Comparison of ENCODE assay signal across 8 cellular contexts in the genomic region with DNA sequence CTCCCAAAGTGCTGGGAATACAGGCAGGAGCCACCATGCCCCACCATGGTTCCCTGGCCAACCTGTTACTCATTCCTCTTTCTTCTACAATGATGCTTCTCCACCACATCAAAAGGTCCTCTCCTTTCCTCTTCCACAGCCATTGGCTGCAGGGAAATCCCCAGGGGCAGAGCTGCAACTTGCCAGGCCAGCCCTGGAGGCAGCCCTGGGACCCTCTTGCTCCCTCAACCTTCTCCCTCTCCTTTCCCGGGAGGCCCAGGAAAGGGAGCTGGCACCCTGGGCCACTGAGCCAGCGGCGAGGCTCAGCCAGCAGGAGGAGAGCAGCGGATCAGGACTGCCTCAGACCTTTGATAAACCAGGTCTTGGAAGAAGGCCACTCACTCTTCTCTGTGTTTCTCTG. TPM values are rescaled to one million over a fixed set of nuclear protein-coding genes. Genes with fewer than 3 reads are reported as not detected.
A peak's percentile ranks its signal among the peaks of the same experiment; 100 is the strongest.
DNase-seq lines count a peak whose midpoint lies in the region; ATAC-seq, FAIRE-seq and TF ChIP-seq lines count a peak whose summit lies in the region.
"Not testable (repeated sequence)": the region's sequence is repeated elsewhere in the genome, so short reads cannot be mapped to it uniquely, and the experiment has no call there.

No MANE protein-coding gene starts in this region.

- WGBS in GM12878 (ENCODE audit: insufficient coverage, insufficient replicate concordance, low lambda C conversion rate, missing lambda C conversion rate) = 66% methylated on average over 4 of the region's 4 CpGs

- FAIRE-seq in GM12878 (lab: Jason Lieb, UNC) = peak; percentile 18

- CTCF ChIA-PET in GM12878 (lab: Yijun Ruan, JAX) = interaction anchor here (0.6 to 0.8 kb wide), 2 partner anchors 13 to 86 kb away, joined by 3 read pairs; no protein-coding TSS in a partner anchor

- peaks cover 39% of the 10 kb centered on the region for H3K4me1 Mint-ChIP-seq in T-helper 1 cell treated with Interleukin-12 subunit alpha and Interleukin-12 subunit beta and Interleukin-4 antibody, amounts not matched to agents 30 μg/mL and 1 μg/mL, for 36 hours (ENCODE audit: low read depth)
- peaks cover 40% of the 10 kb centered on the region for H3K4me1 Mint-ChIP-seq in activated T-cell treated with anti-CD3 and anti-CD28 coated beads, Interleukin-2, amount 50 U/mL, for 24 hours (ENCODE audit: low read depth)
- peaks cover 24 to 39% of the 10 kb centered on the region in 2 donors for H3K4me1 Mint-ChIP-seq in stimulated activated naive B cell treated with anti-CD40 and anti-IgM and Interleukin-4, amounts not matched to agents 10 μg/mL and 1 μg/mL and 100 μg/mL, for 72 hours

- not testable (repeated sequence) for TF ChIP-seq CTCF in DOHH2 (IDR thresholded peaks at IDR 0.05; ENCODE audit: low read depth, low read length, poor library complexity, severe bottlenecking); GM12878 (IDR thresholded peaks at IDR 0.05 in 2 of 3, conservative IDR thresholded peaks at IDR 0.05 in 1 of 3; ENCODE audit: control insufficient read depth in 2 of 3, extremely low read depth in 1 of 3, insufficient read depth in 1 of 3, low read depth in 3 of 3, low read length in 3 of 3)

- not testable (repeated sequence) for TF ChIP-seq RAD21 in GM12878 (IDR thresholded peaks at IDR 0.05; ENCODE audit: insufficient read depth, low read depth, low read length)

- H3K27me3 ChIP-seq in DOHH2 (ENCODE audit: control insufficient read depth, low read length); GM12878 (replicated peaks in 1 of 2; ENCODE audit: control insufficient read depth in 2 of 2, insufficient read depth in 2 of 2, low read length in 1 of 2); mucosa of rectum (ENCODE audit: control insufficient read depth in 2 of 2, insufficient read depth in 2 of 2, low read length in 2 of 2): not testable (repeated sequence)

- H2AFZ ChIP-seq in GM12878 (ENCODE audit: control insufficient read depth, low read depth, low read length) = peak overlapping the region; percentile 48

- intact Hi-C loops in GM12878 (cut with micrococcal nuclease; ENCODE audit: unreplicated experiment) = not testable (repeated sequence)

- peak overlapping the region; percentile 86 for H3K27ac ChIP-seq in DOHH2 (ENCODE audit: low read depth, low read length)
- H3K27ac ChIP-seq in KOPT-K1 (ENCODE audit: low read depth, low read length, poor library complexity, severe bottlenecking) = peak overlapping the region; percentile 83
- not testable (repeated sequence) for H3K27ac ChIP-seq in GM12878 (ENCODE audit: control insufficient read depth, insufficient read depth)
- H3K27ac ChIP-seq in mucosa of rectum (ENCODE audit: low read depth in 2 of 2, low read length in 2 of 2) = peak overlapping the region; percentile 78 to 87

- in situ Hi-C loops in GM12878 (cut with MboI) = not testable (repeated sequence)

- not testable (repeated sequence) for H3K9me3 ChIP-seq in DOHH2 (ENCODE audit: control insufficient read depth, insufficient read depth, low read length); KOPT-K1 (ENCODE audit: insufficient read depth, low read length, poor library complexity, severe bottlenecking); GM12878 (replicated peaks; ENCODE audit: control insufficient read depth, insufficient read depth, low read length); mucosa of rectum (ENCODE audit: control insufficient read depth in 2 of 2, low read length in 2 of 2)

- H4K20me1 ChIP-seq in DOHH2 (ENCODE audit: control insufficient read depth, insufficient read depth, low read depth, low read length); GM12878 (ENCODE audit: control insufficient read depth, insufficient read depth): not testable (repeated sequence)

- H3K9ac ChIP-seq in GM12878 (ENCODE audit: control insufficient read depth, insufficient read depth, low read length); mucosa of rectum (ENCODE audit: low read depth in 1 of 2, low read length in 2 of 2): not testable (repeated sequence)

- H3K79me2 ChIP-seq in DOHH2 (ENCODE audit: control insufficient read depth, low read length); GM12878 (ENCODE audit: control insufficient read depth, insufficient read depth, low read length): not testable (repeated sequence)

- TF ChIP-seq EP300 in GM12878 (IDR thresholded peaks at IDR 0.05; ENCODE audit: borderline replicate concordance in 1 of 2, control insufficient read depth in 1 of 2, low read depth in 2 of 2, low read length in 2 of 2) = not testable (repeated sequence)

- H3K9me3 Mint-ChIP-seq in T-helper 1 cell treated with Interleukin-12 subunit alpha and Interleukin-12 subunit beta and Interleukin-4 antibody, amounts not matched to agents 30 μg/mL and 1 μg/mL, for 36 hours; activated T-cell treated with anti-CD3 and anti-CD28 coated beads, Interleukin-2, amount 50 U/mL, for 24 hours; stimulated activated naive B cell treated with anti-CD40 and anti-IgM and Interleukin-4, amounts not matched to agents 10 μg/mL and 1 μg/mL and 100 μg/mL, for 72 hours: not testable (repeated sequence)

- BruUV-seq in GM12878 (replicated peaks; lab: Mats Ljungman, UMichigan) = not testable (repeated sequence)

- H3K9me2 ChIP-seq in DOHH2 (replicated peaks; ENCODE audit: control insufficient read depth, low read length) = not testable (repeated sequence)

- peaks cover 11% of the 10 kb centered on the region for H3F3A ChIP-seq in DOHH2 (ENCODE audit: control insufficient read depth, insufficient read depth)

- not testable (repeated sequence) for TF ChIP-seq POLR2A in GM12878 (IDR thresholded peaks at IDR 0.05; ENCODE audit: low read depth, low read length)

- H3K27ac Mint-ChIP-seq in T-helper 1 cell treated with Interleukin-12 subunit alpha and Interleukin-12 subunit beta and Interleukin-4 antibody, amounts not matched to agents 30 μg/mL and 1 μg/mL, for 36 hours = peak overlapping the region; percentile 69
- H3K27ac Mint-ChIP-seq in activated T-cell treated with anti-CD3 and anti-CD28 coated beads, Interleukin-2, amount 50 U/mL, for 24 hours = peak overlapping the region; percentile 68
- H3K27ac Mint-ChIP-seq in stimulated activated naive B cell treated with anti-CD40 and anti-IgM and Interleukin-4, amounts not matched to agents 10 μg/mL and 1 μg/mL and 100 μg/mL, for 72 hours = peak overlapping the region; percentile 75

- H3K4me3 ChIP-seq in DOHH2 (ENCODE audit: low read length) (peak overlapping the region; percentile 70), mucosa of rectum (ENCODE audit: low read length in 2 of 2) (peak overlapping the region in 1 of 2 donors; percentile 68)
- H3K4me3 ChIP-seq in GM12878 = not testable (repeated sequence)

- ATAC-seq in HG02642 (IDR thresholded peaks at IDR 0.05; ENCODE audit: poor library complexity, unreplicated experiment) = peak; percentile 13
- ATAC-seq in GM12878 = peak; percentile 24
- ATAC-seq in stimulated activated naive B cell treated with anti-CD40 and anti-IgM and Interleukin-4, amounts not matched to agents 10 μg/mL and 1 μg/mL and 100 μg/mL, for 72 hours (replicated peaks) = peak; percentile 23 to 30

- not testable (repeated sequence) for H3K27me3 Mint-ChIP-seq in T-helper 1 cell treated with Interleukin-12 subunit alpha and Interleukin-12 subunit beta and Interleukin-4 antibody, amounts not matched to agents 30 μg/mL and 1 μg/mL, for 36 hours (ENCODE audit: low read depth); activated T-cell treated with anti-CD3 and anti-CD28 coated beads, Interleukin-2, amount 50 U/mL, for 24 hours; stimulated activated naive B cell treated with anti-CD40 and anti-IgM and Interleukin-4, amounts not matched to agents 10 μg/mL and 1 μg/mL and 100 μg/mL, for 72 hours

- H3K4me3 Mint-ChIP-seq in T-helper 1 cell treated with Interleukin-12 subunit alpha and Interleukin-12 subunit beta and Interleukin-4 antibody, amounts not matched to agents 30 μg/mL and 1 μg/mL, for 36 hours = peak overlapping the region; percentile 51
- H3K4me3 Mint-ChIP-seq in activated T-cell treated with anti-CD3 and anti-CD28 coated beads, Interleukin-2, amount 50 U/mL, for 24 hours = peak overlapping the region; percentile 48
- H3K4me3 Mint-ChIP-seq in stimulated activated naive B cell treated with anti-CD40 and anti-IgM and Interleukin-4, amounts not matched to agents 10 μg/mL and 1 μg/mL and 100 μg/mL, for 72 hours = peak overlapping the region; percentile 19 to 60

- H3K36me3 ChIP-seq in DOHH2 (ENCODE audit: control insufficient read depth, low read length); KOPT-K1 (ENCODE audit: insufficient read depth, low read length); GM12878 (ENCODE audit: control insufficient read depth in 2 of 2, insufficient read depth in 2 of 2, low read length in 1 of 2); mucosa of rectum (ENCODE audit: control insufficient read depth in 2 of 2, insufficient read depth in 2 of 2, low read length in 2 of 2): not testable (repeated sequence)

- peak; percentile 43 for DNase-seq in activated T-cell treated with anti-CD3 and anti-CD28 coated beads, Interleukin-2, amount 50 U/mL, for 24 hours
- DNase-seq in GM12878 (ENCODE audit: low read depth, low spot score); stimulated activated naive B cell treated with anti-CD40 and anti-IgM and Interleukin-4, amounts not matched to agents 10 μg/mL and 1 μg/mL and 100 μg/mL, for 72 hours: not testable (repeated sequence)

- H3K36me3 Mint-ChIP-seq in T-helper 1 cell treated with Interleukin-12 subunit alpha and Interleukin-12 subunit beta and Interleukin-4 antibody, amounts not matched to agents 30 μg/mL and 1 μg/mL, for 36 hours (ENCODE audit: low read depth); activated T-cell treated with anti-CD3 and anti-CD28 coated beads, Interleukin-2, amount 50 U/mL, for 24 hours (ENCODE audit: low read depth); stimulated activated naive B cell treated with anti-CD40 and anti-IgM and Interleukin-4, amounts not matched to agents 10 μg/mL and 1 μg/mL and 100 μg/mL, for 72 hours: not testable (repeated sequence)

- H3K4me1 ChIP-seq in DOHH2 (ENCODE audit: control insufficient read depth, low read length) = peaks cover 34% of the 10 kb centered on the region
- H3K4me1 ChIP-seq in GM12878 (ENCODE audit: control insufficient read depth, insufficient read depth, low read length) = peaks cover 29% of the 10 kb centered on the region
- H3K4me1 ChIP-seq in mucosa of rectum (ENCODE audit: control insufficient read depth in 2 of 2, insufficient read depth in 2 of 2, low read length in 2 of 2) = peaks cover 16 to 18% of the 10 kb centered on the region in 2 donors

- SMC1A ChIA-PET in GM12878 (lab: Charles Lee; ENCODE audit: uncharacterized antibody, unreplicated experiment) = interaction anchor here (0.8 kb wide), 1 partner anchor 11 kb away, joined by 3 read pairs; no protein-coding TSS in a partner anchor

- peak overlapping the region; percentile 93 for H3K4me2 ChIP-seq in DOHH2 (ENCODE audit: low read length)
- peak overlapping the region; percentile 21; the same call in 1 of the 2 replicates for H3K4me2 ChIP-seq in GM12878 (ENCODE audit: control insufficient read depth, insufficient read depth)

- POLR2A ChIA-PET in GM12878 (lab: Charles Lee) = interaction anchor here (0.5 to 1.0 kb wide), 3 partner anchors 51 to 382 kb away, joined by 3 to 4 read pairs (median 4); no protein-coding TSS in a partner anchor

- RAD21 ChIA-PET in GM12878 (lab: Charles Lee; ENCODE audit: unreplicated experiment) = not testable (repeated sequence)

RNA-seq across cellular contexts. Expression of gene KPNA2, which starts 51.1 kb away (rescaled TPM):
- total RNA-seq in GM12878 (2013; cell fraction: nucleolus; rRNA removed) = 26.9 and 31.7 TPM in 2 replicates
- 202 and 211 TPM in 2 replicates for total RNA-seq in GM12878 (2014; rRNA removed)
- total RNA-seq in GM12878 (2014; rRNA removed; fragmentation: Illumina TruSeq; extraction: Trizol) = 244 and 260 TPM in 2 replicates
- total RNA-seq in GM12878 (2021) = 242 and 254 TPM in 2 replicates
- 88.2 TPM for polyA plus RNA-seq in GM12878 (2011; ENCODE audit: low read depth)
- 201 and 232 TPM in 2 replicates for polyA plus RNA-seq in GM12878 (2011; rRNA removed)
- 251 and 257 TPM in 2 replicates for polyA plus RNA-seq in GM12878 (2011; cell fraction: cytosol; rRNA removed)
- 136 and 222 TPM in 2 replicates for polyA plus RNA-seq in GM12878 (2011; cell fraction: nucleus; rRNA removed)
- polyA plus RNA-seq in GM12878 (2012) = 103 and 109 TPM in 2 replicates
- polyA plus RNA-seq in GM12878 (2014; fragmentation: Illumina TruSeq; extraction: Trizol) = 307 and 332 TPM in 2 replicates
- polyA plus RNA-seq in GM12878 (2014; fragmentation: Nextera tagmentation; extraction: Ambion mirVana) = 100 to 1,000 TPM; 647 to 731 TPM
- 211 and 212 TPM in 2 replicates for polyA plus RNA-seq in GM12878 (2014; rRNA removed)
- polyA plus RNA-seq in GM12878 (2016; fragmentation: Nextera tagmentation; extraction: Ambion mirVana) = 100 to 1,000 TPM; 567 to 584 TPM
- 333 and 392 TPM in 2 replicates for polyA minus RNA-seq in GM12878 (2011; rRNA and poly(A)+ RNA removed)
- 116 and 120 TPM in 2 replicates for polyA minus RNA-seq in GM12878 (2011; cell fraction: cytosol; rRNA and poly(A)+ RNA removed)
- polyA minus RNA-seq in GM12878 (2011; cell fraction: nucleus; rRNA and poly(A)+ RNA removed) = 62.3 and 107 TPM in 2 replicates
